ENCODE assay signal across 13 cellular contexts in genomic region chr2:159946326-159946992, GRCh38. TPM values are rescaled to one million over a fixed set of nuclear protein-coding genes. Genes with fewer than 3 reads are reported as not detected.
A peak's percentile ranks its signal among the peaks of the same experiment; 100 is the strongest.
DNase-seq lines count a peak whose midpoint lies in the region; TF ChIP-seq lines count a peak whose summit lies in the region.
"Had no signal": no experiment of that assay in that cellular context is flagged by ENCODE, and none has a peak within 500 bp of the region (broad histone marks: within the 10 kb centered on the region; RNA-seq: fewer than 3 reads in every experiment).

No MANE protein-coding gene starts in this region.

- DNase-seq in EL: peak; percentile 39
- DNase-seq in NCI-H2227 (lab: John Stamatoyannopoulos, UW; ENCODE audit: unreplicated experiment): peak; percentile 80
- DNase-seq in chondrocyte (ENCODE audit: low spot score): no peak
- peak; percentile 42 for DNase-seq in myocyte (ENCODE audit: low read depth)
- no peak for DNase-seq in stimulated activated CD4-positive, alpha-beta T cell treated with anti-CD3 and anti-CD28 coated beads, Interleukin-4, amount 100 ng/mL, for 24 hours
- no peak for DNase-seq in GM13977 (ENCODE audit: low spot score)
- DNase-seq in anterior cingulate cortex (lab: John Stamatoyannopoulos, UW): no peak
- no peak for DNase-seq in activated T-cell treated with anti-CD3 and anti-CD28 coated beads, Interleukin-2, amount 50 U/mL, for 24 hours
- DNase-seq: Caco-2; stimulated activated CD4-positive, alpha-beta T cell treated with anti-CD3 and anti-CD28 coated beads, Interleukin-4, amount 100 ng/mL, for 4 hours; T-helper 9 cell had no signal

- H3K4me3 Mint-ChIP-seq in chondrocyte (ENCODE audit: unreplicated experiment): no peak overlapping the region
- H3K4me3 Mint-ChIP-seq in activated T-cell treated with anti-CD3 and anti-CD28 coated beads, Interleukin-2, amount 50 U/mL, for 24 hours: no peak overlapping the region
- H3K4me3 Mint-ChIP-seq: central memory CD8-positive, alpha-beta T cell; neural crest cell had no signal

- H3K9me3 Mint-ChIP-seq in chondrocyte (ENCODE audit: low read depth): no peaks in the 10 kb centered on the region
- no peaks in the 10 kb centered on the region for H3K9me3 Mint-ChIP-seq in activated T-cell treated with anti-CD3 and anti-CD28 coated beads, Interleukin-2, amount 50 U/mL, for 24 hours
- H3K9me3 Mint-ChIP-seq: central memory CD8-positive, alpha-beta T cell; neural crest cell had no signal

- no peaks in the 10 kb centered on the region for H3K27me3 Mint-ChIP-seq in chondrocyte (ENCODE audit: low read depth)
- H3K27me3 Mint-ChIP-seq in activated T-cell treated with anti-CD3 and anti-CD28 coated beads, Interleukin-2, amount 50 U/mL, for 24 hours: peaks cover 19% of the 10 kb centered on the region

- no peak for TF ChIP-seq CTCF in chondrocyte (IDR thresholded peaks at IDR 0.05)
- TF ChIP-seq CTCF in GM13977 (IDR thresholded peaks at IDR 0.05; ENCODE audit: extremely low read depth, insufficient read depth, missing control alignments): no peak

- peaks cover 18% of the 10 kb centered on the region for H3K36me3 Mint-ChIP-seq in chondrocyte (ENCODE audit: low read depth)
- no peaks in the 10 kb centered on the region for H3K36me3 Mint-ChIP-seq in activated T-cell treated with anti-CD3 and anti-CD28 coated beads, Interleukin-2, amount 50 U/mL, for 24 hours (ENCODE audit: low read depth)

- H3K4me1 Mint-ChIP-seq in chondrocyte (ENCODE audit: low read depth): peaks cover 32% of the 10 kb centered on the region
- H3K4me1 Mint-ChIP-seq in activated T-cell treated with anti-CD3 and anti-CD28 coated beads, Interleukin-2, amount 50 U/mL, for 24 hours (ENCODE audit: low read depth): peaks cover 3% of the 10 kb centered on the region
- H3K4me1 Mint-ChIP-seq: central memory CD8-positive, alpha-beta T cell; neural crest cell had no signal

- H3K27ac Mint-ChIP-seq in chondrocyte (ENCODE audit: unreplicated experiment): peak overlapping the region; percentile 85
- no peak overlapping the region for H3K27ac Mint-ChIP-seq in activated T-cell treated with anti-CD3 and anti-CD28 coated beads, Interleukin-2, amount 50 U/mL, for 24 hours

- in situ Hi-C loops in GM13977 (cut with MboI; ENCODE audit: low pct_unique_long_range_greater_than_20kb, low sequenced_read_pairs, unreplicated experiment): no loop called here

RNA-seq across cellular contexts. Expression of gene LY75, which starts 41.9 kb away (rescaled TPM):
- total RNA-seq in chondrocyte: 0.15 to 1.3 TPM in 2 of 3 replicates, not detected in the other
- total RNA-seq in myocyte: 0.24 and 0.26 TPM in 2 replicates
- 0.06 TPM for polyA plus RNA-seq in myocyte (2012)

Comparison
In these comparisons a context has a peak if more than half of its experiments do, and no peak if none do; other contexts are left out.
1. DNase-seq: peak in EL (single experiment), NCI-H2227 (single experiment) and myocyte (single experiment); none in chondrocyte (single experiment), stimulated activated CD4-positive, alpha-beta T cell treated with anti-CD3 and anti-CD28 coated beads, Interleukin-4, amount 100 ng/mL, for 24 hours (single experiment), GM13977 (single experiment), anterior cingulate cortex (0 of 58) and activated T-cell treated with anti-CD3 and anti-CD28 coated beads, Interleukin-2, amount 50 U/mL, for 24 hours (single experiment).